ENCODE assay signal across 18 cellular contexts in the genomic region with DNA sequence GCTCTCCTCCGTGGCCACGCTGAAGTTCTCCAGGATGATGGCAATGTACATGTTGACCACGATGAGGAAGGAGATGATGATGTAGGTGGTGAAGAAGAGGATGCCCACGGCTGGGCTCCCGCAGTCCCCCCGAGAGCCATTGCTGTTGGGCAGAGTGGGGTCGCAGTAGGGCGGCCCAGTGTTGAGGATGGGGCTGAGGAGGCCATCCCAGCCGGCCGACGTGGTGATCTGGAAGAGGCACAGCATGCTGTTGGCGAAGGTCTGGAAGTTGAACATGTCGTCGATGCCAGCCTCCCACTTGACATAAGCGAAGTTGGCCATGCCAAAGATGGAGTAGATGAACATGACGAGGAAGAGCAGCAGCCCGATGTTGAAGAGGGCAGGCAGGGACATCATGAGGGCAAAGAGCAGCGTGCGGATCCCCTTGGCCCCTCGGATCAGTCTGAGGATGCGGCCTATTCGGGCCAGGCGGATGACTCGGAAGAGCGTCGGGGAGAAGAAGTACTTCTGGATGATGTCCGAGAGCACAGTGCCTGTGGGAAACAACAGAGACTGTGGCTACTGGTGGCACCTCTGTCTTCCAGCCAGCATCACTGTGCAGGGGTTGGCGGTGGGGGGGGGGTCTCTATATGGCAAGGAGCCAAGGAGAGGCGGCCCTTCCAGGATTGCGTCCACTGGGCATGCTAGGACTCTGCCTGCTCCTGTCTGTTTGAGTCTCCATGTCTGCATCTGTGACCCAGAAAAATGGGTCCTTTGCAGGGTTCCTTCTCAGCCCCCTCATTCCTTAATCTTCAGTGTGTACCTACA. TPM values are rescaled to one million over a fixed set of nuclear protein-coding genes. Genes with fewer than 3 reads are reported as not detected.
DNase-seq lines count a peak whose midpoint lies in the region; ATAC-seq, FAIRE-seq and TF ChIP-seq lines count a peak whose summit lies in the region.
"Had no signal": no experiment of that assay in that cellular context is flagged by ENCODE, and none has a peak within 500 bp of the region (broad histone marks: within the 10 kb centered on the region; RNA-seq: fewer than 3 reads in every experiment).

No MANE protein-coding gene starts in this region.

- TF ChIP-seq CTCF in bronchial epithelial cell (IDR thresholded peaks at IDR 0.05; ENCODE audit: insufficient read depth, low read length, severe bottlenecking) (no peak), neural crest cell (conservative IDR thresholded peaks at IDR 0.05) (no peak), type B pancreatic cell (conservative IDR thresholded peaks at IDR 0.05) (no peak)

- H3K27me3 Mint-ChIP-seq in activated naive CD4-positive, alpha-beta T cell treated with anti-CD3 and anti-CD28 coated beads, Interleukin-2, amount 10 ng/mL, durations not matched to agents 7 days and 5 days = peaks cover 37% of the 10 kb centered on the region
- H3K27me3 Mint-ChIP-seq in neural crest cell (ENCODE audit: low read depth) (no peaks in the 10 kb centered on the region), type B pancreatic cell (peaks cover 3% of the 10 kb centered on the region)
- peaks cover 4% of the 10 kb centered on the region for H3K27me3 Mint-ChIP-seq in activated CD4-positive, alpha-beta T cell treated with anti-CD3 and anti-CD28 coated beads, Interleukin-2, amount 10 ng/mL, durations not matched to agents 24 days and 14 days

- H3K27ac Mint-ChIP-seq in activated naive CD4-positive, alpha-beta T cell treated with anti-CD3 and anti-CD28 coated beads, Interleukin-2, amount 10 ng/mL, durations not matched to agents 7 days and 5 days = no peak overlapping the region
- H3K27ac Mint-ChIP-seq in neural crest cell (ENCODE audit: unreplicated experiment) (peak overlapping the region; percentile 36), type B pancreatic cell (no peak overlapping the region)
- H3K27ac Mint-ChIP-seq in activated CD4-positive, alpha-beta T cell treated with anti-CD3 and anti-CD28 coated beads, Interleukin-2, amount 10 ng/mL, durations not matched to agents 24 days and 14 days = no peak overlapping the region
- H3K27ac Mint-ChIP-seq: GM23338 had no signal

- intact Hi-C loops in activated CD4-positive, alpha-beta T cell treated with anti-CD3 and anti-CD28 coated beads, Interleukin-2, amount 10 ng/mL, durations not matched to agents 24 days and 14 days (cut with micrococcal nuclease) = no loop called here

- FAIRE-seq in bronchial epithelial cell (lab: Jason Lieb, UNC) = peak; percentile 77
- FAIRE-seq: G401.6, HTR-8/SVneo had no signal

- H3K9me3 Mint-ChIP-seq in activated naive CD4-positive, alpha-beta T cell treated with anti-CD3 and anti-CD28 coated beads, Interleukin-2, amount 10 ng/mL, durations not matched to agents 7 days and 5 days = no peaks in the 10 kb centered on the region
- peaks cover 3% of the 10 kb centered on the region for H3K9me3 Mint-ChIP-seq in neural crest cell
- no peaks in the 10 kb centered on the region for H3K9me3 Mint-ChIP-seq in type B pancreatic cell
- H3K9me3 Mint-ChIP-seq in activated CD4-positive, alpha-beta T cell treated with anti-CD3 and anti-CD28 coated beads, Interleukin-2, amount 10 ng/mL, durations not matched to agents 24 days and 14 days = no peaks in the 10 kb centered on the region

- H3K36me3 Mint-ChIP-seq in activated naive CD4-positive, alpha-beta T cell treated with anti-CD3 and anti-CD28 coated beads, Interleukin-2, amount 10 ng/mL, durations not matched to agents 7 days and 5 days = no peaks in the 10 kb centered on the region
- peaks cover 5% of the 10 kb centered on the region for H3K36me3 Mint-ChIP-seq in neural crest cell (ENCODE audit: low read depth)
- no peaks in the 10 kb centered on the region for H3K36me3 Mint-ChIP-seq in type B pancreatic cell
- H3K36me3 Mint-ChIP-seq in activated CD4-positive, alpha-beta T cell treated with anti-CD3 and anti-CD28 coated beads, Interleukin-2, amount 10 ng/mL, durations not matched to agents 24 days and 14 days (ENCODE audit: low read depth) = no peaks in the 10 kb centered on the region
- H3K36me3 Mint-ChIP-seq: IgD-negative memory B cell had no signal

- no peak for ATAC-seq in GM18870 (IDR thresholded peaks at IDR 0.05; ENCODE audit: unreplicated experiment)
- ATAC-seq: GM23338 had no signal

- CTCF ChIA-PET in activated naive CD4-positive, alpha-beta T cell treated with anti-CD3 and anti-CD28 coated beads, Interleukin-2, amount 10 ng/mL, durations not matched to agents 7 days and 5 days (lab: Charles Lee) = no interaction called here

- H3K4me3 Mint-ChIP-seq in activated naive CD4-positive, alpha-beta T cell treated with anti-CD3 and anti-CD28 coated beads, Interleukin-2, amount 10 ng/mL, durations not matched to agents 7 days and 5 days = no peak overlapping the region
- H3K4me3 Mint-ChIP-seq in neural crest cell (no peak overlapping the region), type B pancreatic cell (no peak overlapping the region)
- no peak overlapping the region for H3K4me3 Mint-ChIP-seq in activated CD4-positive, alpha-beta T cell treated with anti-CD3 and anti-CD28 coated beads, Interleukin-2, amount 10 ng/mL, durations not matched to agents 24 days and 14 days
- H3K4me3 Mint-ChIP-seq: GM23338 had no signal

- DNase-seq in activated naive CD4-positive, alpha-beta T cell treated with anti-CD3 and anti-CD28 coated beads, Interleukin-2, amount 10 ng/mL, durations not matched to agents 7 days and 5 days = peak; percentile 5
- no peak for DNase-seq in activated naive CD4-positive, alpha-beta T cell (lab: John Stamatoyannopoulos, UW)
- no peak for DNase-seq in bronchial epithelial cell (ENCODE audit: low read depth)
- no peak for DNase-seq in neural crest cell (ENCODE audit: low read depth, low spot score)
- peak; percentile 47 for DNase-seq in type B pancreatic cell (ENCODE audit: extremely low spot score, unreplicated experiment)
- DNase-seq in SKM-1 (lab: John Stamatoyannopoulos, UW; ENCODE audit: unreplicated experiment) = no peak
- no peak for DNase-seq in activated CD4-positive, alpha-beta T cell treated with anti-CD3 and anti-CD28 coated beads, Interleukin-2, amount 10 ng/mL, durations not matched to agents 24 days and 14 days
- DNase-seq: C1 segment of cervical spinal cord, DND-41, NCI-H1417, NCI-H1930, NCI-H446, NCI-H69 had no signal

- H3K4me1 Mint-ChIP-seq in activated naive CD4-positive, alpha-beta T cell treated with anti-CD3 and anti-CD28 coated beads, Interleukin-2, amount 10 ng/mL, durations not matched to agents 7 days and 5 days = peaks cover 4% of the 10 kb centered on the region
- no peaks in the 10 kb centered on the region for H3K4me1 Mint-ChIP-seq in neural crest cell
- no peaks in the 10 kb centered on the region for H3K4me1 Mint-ChIP-seq in type B pancreatic cell (ENCODE audit: unreplicated experiment)
- no peaks in the 10 kb centered on the region for H3K4me1 Mint-ChIP-seq in activated CD4-positive, alpha-beta T cell treated with anti-CD3 and anti-CD28 coated beads, Interleukin-2, amount 10 ng/mL, durations not matched to agents 24 days and 14 days
- H3K4me1 Mint-ChIP-seq: IgD-negative memory B cell had no signal

- H3K27me3 ChIP-seq in bronchial epithelial cell (ENCODE audit: control insufficient read depth, insufficient read depth, low read length) = no peaks in the 10 kb centered on the region

- no peaks in the 10 kb centered on the region for H3K36me3 ChIP-seq in bronchial epithelial cell (ENCODE audit: control insufficient read depth, insufficient read depth, low read length)

- no peak overlapping the region for H3K4me3 ChIP-seq in bronchial epithelial cell (ENCODE audit: low read depth, low read length)
- H3K4me3 ChIP-seq: GM23338 had no signal

RNA-seq across cellular contexts. Expression of a gene that starts 55.1 kb away (rescaled TPM):
- total RNA-seq in bronchial epithelial cell (5.8 and 5.9 TPM in 2 replicates), neural crest cell (26.2 and 26.5 TPM in 2 replicates), type B pancreatic cell (ENCODE audit: low replicate concordance) (6.7 and 16.8 TPM in 2 replicates)
- total RNA-seq in activated CD4-positive, alpha-beta T cell treated with anti-CD3 and anti-CD28 coated beads, Interleukin-2, amount 10 ng/mL, durations not matched to agents 24 days and 14 days = 18.0 and 20.8 TPM in 2 replicates

Comparison
In these comparisons a context has a peak if more than half of its experiments do, and no peak if none do; other contexts are left out.
1. DNase-seq: peak in activated naive CD4-positive, alpha-beta T cell treated with anti-CD3 and anti-CD28 coated beads, Interleukin-2, amount 10 ng/mL, durations not matched to agents 7 days and 5 days (single experiment) and type B pancreatic cell (single experiment); none in activated naive CD4-positive, alpha-beta T cell (0 of 4), bronchial epithelial cell (single experiment), neural crest cell (single experiment), SKM-1 (single experiment) and activated CD4-positive, alpha-beta T cell treated with anti-CD3 and anti-CD28 coated beads, Interleukin-2, amount 10 ng/mL, durations not matched to agents 24 days and 14 days (single experiment).